Comparison of ENCODE assay signal across 9 cellular contexts in genomic region chr19:13689050-13689449, GRCh38.
DNase-seq lines count a peak whose midpoint lies in the region; ATAC-seq, FAIRE-seq and TF ChIP-seq lines count a peak whose summit lies in the region.
"Had no signal": no experiment of that assay in that cellular context is flagged by ENCODE, and none has a peak within 500 bp of the region (broad histone marks: within the 10 kb centered on the region; RNA-seq: fewer than 3 reads in every experiment).

No MANE protein-coding gene starts in this region.

- FAIRE-seq in A549 (lab: Jason Lieb, UNC) = no peak

- POLR2A ChIA-PET in A549 (lab: Yijun Ruan, JAX) = no interaction called here

- H3K4me1 ChIP-seq in A549 = no peaks in the 10 kb centered on the region
- H3K4me1 ChIP-seq: SJSA1 had no signal

- CTCF ChIA-PET in A549 (lab: Yijun Ruan, JAX) = no interaction called here

- TF ChIP-seq EP300 in A549 (IDR thresholded peaks at IDR 0.05) = no peak

- in situ Hi-C loops in Caki2 (cut with HindIII; ENCODE audit: low pct_unique_long_range_greater_than_20kb, low sequenced_read_pairs) = no loop called here
- in situ Hi-C loops in GM13976 (cut with MboI; ENCODE audit: low sequenced_read_pairs, unreplicated experiment) = no loop called here

- no peak overlapping the region for H3K27ac ChIP-seq in A549
- H3K27ac ChIP-seq: SJSA1 had no signal

- ATAC-seq in A549 (0 out of 6 replicates have a peak, but pooled peaks of 1 of the 2 experiments have one; percentile 33), HG03108 (IDR thresholded peaks at IDR 0.05; ENCODE audit: unreplicated experiment) (no peak), GM18520 (IDR thresholded peaks at IDR 0.05; ENCODE audit: unreplicated experiment) (no peak), HG02623 (IDR thresholded peaks at IDR 0.05; ENCODE audit: unreplicated experiment) (no peak)

- H3K4me3 ChIP-seq in A549 (no peak overlapping the region), choroid plexus epithelial cell (ENCODE audit: low read depth, low read length) (no peak overlapping the region)
- H3K4me3 ChIP-seq: SJSA1 had no signal

- no peaks in the 10 kb centered on the region for H3K9me3 ChIP-seq in A549
- H3K9me3 ChIP-seq: SJSA1 had no signal

- WGBS in A549 (ENCODE audit: missing lambda C conversion rate) = 34% methylated on average over 3 of the region's 3 CpGs

- TF ChIP-seq CTCF in A549 (IDR thresholded peaks at IDR 0.05) (no peak), choroid plexus epithelial cell (conservative IDR thresholded peaks at IDR 0.05; ENCODE audit: low read depth, low read length) (no peak), GM13976 (IDR thresholded peaks at IDR 0.05; ENCODE audit: borderline replicate concordance, control extremely low read depth, extremely low read depth, insufficient read depth, missing control alignments) (no peak)

- no peak overlapping the region for H3K4me2 ChIP-seq in A549

- TF ChIP-seq POLR2A in A549 (IDR thresholded peaks at IDR 0.05; ENCODE audit: low read length) = no peak

- DNase-seq in A549 (ENCODE audit: low read depth in 1 of 2, low spot score in 1 of 2) (peak in 1 of 2 experiments; percentile 44), Caki2 (ENCODE audit: low read depth) (peak; percentile 25), NCI-H2171 treated with DMSO at 0.1 percent for 48 hours (lab: John Stamatoyannopoulos, UW) (peak; percentile 87), choroid plexus epithelial cell (ENCODE audit: low read depth) (peak; percentile 28), GM13976 (ENCODE audit: low spot score) (no peak)

- TF ChIP-seq RAD21 in A549 (conservative IDR thresholded peaks at IDR 0.05 in 1 of 2, IDR thresholded peaks at IDR 0.05 in 1 of 2) = no peak

TF ChIP-seq in A549, 52 proteins besides CTCF, POLR2A, EP300 and RAD21:
- no peak for TF ChIP-seq MAX (IDR thresholded peaks at IDR 0.05)
- TF ChIP-seq USF2 (IDR thresholded peaks at IDR 0.05) = peak; percentile 76
- no peak for TF ChIP-seq NR3C1 (IDR thresholded peaks at IDR 0.05)
